ENCODE assay signal across 1 cellular context in genomic region chr12:7189398-7190267, GRCh38.
TF ChIP-seq lines count a peak whose summit lies in the region.

TSS of gene PEX5 (plus strand) at chr12:7189686. CDS start at chr12:7190378, 692 bp downstream.

TF ChIP-seq in HEK293, 187 proteins besides CTCF, POLR2A, EP300 and RAD21 (continued from another document and continues in another):
- no peak for TF ChIP-seq PRDM6 (tag by site-specific recombination; IDR thresholded peaks at IDR 0.05)
- no peak for TF ChIP-seq KLF17 (tag by site-specific recombination; IDR thresholded peaks at IDR 0.05)
- TF ChIP-seq ZNF140 (tag by site-specific recombination; IDR thresholded peaks at IDR 0.05), result no peak
- TF ChIP-seq ZFP69B (tag by site-specific recombination; IDR thresholded peaks at IDR 0.05), result peak; percentile 99
- TF ChIP-seq, protein P1, sequence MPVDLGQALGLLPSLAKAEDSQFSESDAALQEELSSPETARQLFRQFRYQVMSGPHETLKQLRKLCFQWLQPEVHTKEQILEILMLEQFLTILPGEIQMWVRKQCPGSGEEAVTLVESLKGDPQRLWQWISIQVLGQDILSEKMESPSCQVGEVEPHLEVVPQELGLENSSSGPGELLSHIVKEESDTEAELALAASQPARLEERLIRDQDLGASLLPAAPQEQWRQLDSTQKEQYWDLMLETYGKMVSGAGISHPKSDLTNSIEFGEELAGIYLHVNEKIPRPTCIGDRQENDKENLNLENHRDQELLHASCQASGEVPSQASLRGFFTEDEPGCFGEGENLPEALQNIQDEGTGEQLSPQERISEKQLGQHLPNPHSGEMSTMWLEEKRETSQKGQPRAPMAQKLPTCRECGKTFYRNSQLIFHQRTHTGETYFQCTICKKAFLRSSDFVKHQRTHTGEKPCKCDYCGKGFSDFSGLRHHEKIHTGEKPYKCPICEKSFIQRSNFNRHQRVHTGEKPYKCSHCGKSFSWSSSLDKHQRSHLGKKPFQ (tag by site-specific recombination; IDR thresholded peaks at IDR 0.05), result no peak
- TF ChIP-seq ZNF416 (tag by site-specific recombination; IDR thresholded peaks at IDR 0.05), result no peak
- TF ChIP-seq ZNF174 (tag by site-specific recombination; IDR thresholded peaks at IDR 0.05), result no peak
- no peak for TF ChIP-seq ZNF521 (tag by site-specific recombination; IDR thresholded peaks at IDR 0.05)
- TF ChIP-seq, protein P2, sequence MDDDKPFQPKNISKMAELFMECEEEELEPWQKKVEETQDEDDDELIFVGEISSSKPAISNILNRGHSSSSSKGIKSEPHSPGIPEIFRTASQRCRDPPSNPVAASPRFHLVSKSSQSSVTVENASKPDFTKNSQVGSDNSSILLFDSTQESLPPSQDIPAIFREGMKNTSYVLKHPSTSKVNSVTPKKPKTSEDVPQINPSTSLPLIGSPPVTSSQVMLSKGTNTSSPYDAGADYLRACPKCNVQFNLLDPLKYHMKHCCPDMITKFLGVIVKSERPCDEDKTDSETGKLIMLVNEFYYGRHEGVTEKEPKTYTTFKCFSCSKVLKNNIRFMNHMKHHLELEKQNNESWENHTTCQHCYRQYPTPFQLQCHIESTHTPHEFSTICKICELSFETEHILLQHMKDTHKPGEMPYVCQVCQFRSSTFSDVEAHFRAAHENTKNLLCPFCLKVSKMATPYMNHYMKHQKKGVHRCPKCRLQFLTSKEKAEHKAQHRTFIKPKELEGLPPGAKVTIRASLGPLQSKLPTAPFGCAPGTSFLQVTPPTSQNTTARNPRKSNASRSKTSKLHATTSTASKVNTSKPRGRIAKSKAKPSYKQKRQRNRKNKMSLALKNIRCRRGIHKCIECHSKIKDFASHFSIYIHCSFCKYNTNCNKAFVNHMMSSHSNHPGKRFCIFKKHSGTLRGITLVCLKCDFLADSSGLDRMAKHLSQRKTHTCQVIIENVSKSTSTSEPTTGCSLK (tag by site-specific recombination; IDR thresholded peaks at IDR 0.05), result no peak
- TF ChIP-seq SCRT2 (tag by site-specific recombination; IDR thresholded peaks at IDR 0.05), result no peak
- no peak for TF ChIP-seq ZNF792 (tag by site-specific recombination; IDR thresholded peaks at IDR 0.05)
- TF ChIP-seq ZSCAN23 (tag by site-specific recombination; IDR thresholded peaks at IDR 0.05), result no peak
- no peak for TF ChIP-seq EGR2 (tag by site-specific recombination; IDR thresholded peaks at IDR 0.05; ENCODE audit: low read depth)
- TF ChIP-seq ZNF148 (tag by site-specific recombination; IDR thresholded peaks at IDR 0.05; ENCODE audit: borderline replicate concordance), result no peak
- TF ChIP-seq ZFP37 (tag by site-specific recombination; IDR thresholded peaks at IDR 0.05), result no peak
- TF ChIP-seq, protein P3, sequence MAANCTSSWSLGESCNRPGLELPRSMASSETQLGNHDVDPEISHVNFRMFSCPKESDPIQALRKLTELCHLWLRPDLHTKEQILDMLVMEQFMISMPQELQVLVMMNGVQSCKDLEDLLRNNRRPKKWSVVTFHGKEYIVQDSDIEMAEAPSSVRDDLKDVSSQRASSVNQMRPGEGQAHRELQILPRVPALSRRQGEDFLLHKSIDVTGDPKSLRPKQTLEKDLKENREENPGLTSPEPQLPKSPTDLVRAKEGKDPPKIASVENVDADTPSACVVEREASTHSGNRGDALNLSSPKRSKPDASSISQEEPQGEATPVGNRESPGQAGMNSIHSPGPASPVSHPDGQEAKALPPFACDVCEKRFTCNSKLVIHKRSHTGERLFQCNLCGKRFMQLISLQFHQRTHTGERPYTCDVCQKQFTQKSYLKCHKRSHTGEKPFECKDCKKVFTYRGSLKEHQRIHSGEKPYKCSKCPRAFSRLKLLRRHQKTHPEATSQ (tag by site-specific recombination; IDR thresholded peaks at IDR 0.05), result no peak
- peak; percentile 53; the same call in 1 of the 2 replicates for TF ChIP-seq PRDM10 (tag by site-specific recombination; IDR thresholded peaks at IDR 0.05)
- TF ChIP-seq, protein P4, sequence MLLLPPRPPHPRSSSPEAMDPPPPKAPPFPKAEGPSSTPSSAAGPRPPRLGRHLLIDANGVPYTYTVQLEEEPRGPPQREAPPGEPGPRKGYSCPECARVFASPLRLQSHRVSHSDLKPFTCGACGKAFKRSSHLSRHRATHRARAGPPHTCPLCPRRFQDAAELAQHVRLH (tag by site-specific recombination; IDR thresholded peaks at IDR 0.05), result no peak
- TF ChIP-seq GLIS2 (tag by site-specific recombination; IDR thresholded peaks at IDR 0.05), result peak; percentile 86
- TF ChIP-seq ZNF645 (tag by site-specific recombination; IDR thresholded peaks at IDR 0.05), result no peak
- TF ChIP-seq ZNF155 (tag by site-specific recombination; IDR thresholded peaks at IDR 0.05), result no peak
- TF ChIP-seq ZNF514 (tag by site-specific recombination; IDR thresholded peaks at IDR 0.05), result no peak
- TF ChIP-seq ZNF670 (tag by site-specific recombination; IDR thresholded peaks at IDR 0.05; ENCODE audit: low read depth), result no peak
- no peak for TF ChIP-seq ZNF146 (tag by site-specific recombination; IDR thresholded peaks at IDR 0.05)
- TF ChIP-seq ZBTB21 (tag by site-specific recombination; IDR thresholded peaks at IDR 0.05), result no peak
- no peak for TF ChIP-seq MZF1 (tag by site-specific recombination; IDR thresholded peaks at IDR 0.05; ENCODE audit: borderline replicate concordance)
- TF ChIP-seq ZXDB (tag by site-specific recombination; IDR thresholded peaks at IDR 0.05), result peak; percentile 11; the same call in 1 of the 2 replicates
- no peak for TF ChIP-seq GLI4 (tag by site-specific recombination; IDR thresholded peaks at IDR 0.05)
- TF ChIP-seq ZNF596 (tag by site-specific recombination; IDR thresholded peaks at IDR 0.05), result no peak
- no peak for TF ChIP-seq GFI1B (tag by site-specific recombination; IDR thresholded peaks at IDR 0.05)
- no peak for TF ChIP-seq ZNF266 (tag by site-specific recombination; IDR thresholded peaks at IDR 0.05; ENCODE audit: low read depth)
- no peak for TF ChIP-seq ZNF132 (tag by site-specific recombination; IDR thresholded peaks at IDR 0.05; ENCODE audit: borderline replicate concordance)
- TF ChIP-seq ZFHX2 (tag by site-specific recombination; conservative IDR thresholded peaks at IDR 0.05), result no peak; the same call in 1 of the 2 replicates
- TF ChIP-seq GLI2 (tag by site-specific recombination; IDR thresholded peaks at IDR 0.05; ENCODE audit: borderline replicate concordance, low read depth), result no peak
- no peak for TF ChIP-seq OSR2 (tag by site-specific recombination; IDR thresholded peaks at IDR 0.05)
- TF ChIP-seq ZNF701 (tag by site-specific recombination; IDR thresholded peaks at IDR 0.05), result no peak
- TF ChIP-seq ZNF664 (tag by site-specific recombination; IDR thresholded peaks at IDR 0.05), result no peak
- no peak for TF ChIP-seq ZNF223 (tag by site-specific recombination; IDR thresholded peaks at IDR 0.05)
- TF ChIP-seq ZNF157 (tag by site-specific recombination; IDR thresholded peaks at IDR 0.05), result no peak
- TF ChIP-seq ZNF777 (tag by site-specific recombination; IDR thresholded peaks at IDR 0.05; ENCODE audit: borderline replicate concordance), result peak; percentile 86
- no peak for TF ChIP-seq MEIS1 (CRISPR knock-in tag; IDR thresholded peaks at IDR 0.05; ENCODE audit: borderline replicate concordance)
- TF ChIP-seq YY1 (tag by site-specific recombination; IDR thresholded peaks at IDR 0.05), result no peak
- no peak for TF ChIP-seq ZNF530 (tag by site-specific recombination; IDR thresholded peaks at IDR 0.05; ENCODE audit: low read depth)
- peak; percentile 10; the same call in 1 of the 2 replicates for TF ChIP-seq KLF9 (tag by site-specific recombination; IDR thresholded peaks at IDR 0.05; ENCODE audit: low read depth)
- TF ChIP-seq ZEB2 (tag by site-specific recombination; IDR thresholded peaks at IDR 0.05), result no peak
- TF ChIP-seq ZNF585B (tag by site-specific recombination; IDR thresholded peaks at IDR 0.05), result no peak
- TF ChIP-seq KLF1 (tag by site-specific recombination; IDR thresholded peaks at IDR 0.05), result no peak
- TF ChIP-seq ZNF544 (tag by site-specific recombination; IDR thresholded peaks at IDR 0.05), result no peak
- no peak for TF ChIP-seq ZNF202 (tag by site-specific recombination; IDR thresholded peaks at IDR 0.05; ENCODE audit: borderline replicate concordance)
- no peak for TF ChIP-seq ZNF394 (tag by site-specific recombination; IDR thresholded peaks at IDR 0.05; ENCODE audit: borderline replicate concordance)
- TF ChIP-seq, protein P5, sequence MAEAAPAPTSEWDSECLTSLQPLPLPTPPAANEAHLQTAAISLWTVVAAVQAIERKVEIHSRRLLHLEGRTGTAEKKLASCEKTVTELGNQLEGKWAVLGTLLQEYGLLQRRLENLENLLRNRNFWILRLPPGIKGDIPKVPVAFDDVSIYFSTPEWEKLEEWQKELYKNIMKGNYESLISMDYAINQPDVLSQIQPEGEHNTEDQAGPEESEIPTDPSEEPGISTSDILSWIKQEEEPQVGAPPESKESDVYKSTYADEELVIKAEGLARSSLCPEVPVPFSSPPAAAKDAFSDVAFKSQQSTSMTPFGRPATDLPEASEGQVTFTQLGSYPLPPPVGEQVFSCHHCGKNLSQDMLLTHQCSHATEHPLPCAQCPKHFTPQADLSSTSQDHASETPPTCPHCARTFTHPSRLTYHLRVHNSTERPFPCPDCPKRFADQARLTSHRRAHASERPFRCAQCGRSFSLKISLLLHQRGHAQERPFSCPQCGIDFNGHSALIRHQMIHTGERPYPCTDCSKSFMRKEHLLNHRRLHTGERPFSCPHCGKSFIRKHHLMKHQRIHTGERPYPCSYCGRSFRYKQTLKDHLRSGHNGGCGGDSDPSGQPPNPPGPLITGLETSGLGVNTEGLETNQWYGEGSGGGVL (tag by site-specific recombination; IDR thresholded peaks at IDR 0.05), result peak; percentile 18; the same call in 1 of the 2 replicates
